8 cellular contexts compared by ENCODE assay signal in genomic region chr6:10954590-10955010, GRCh38.
DNase-seq lines count a peak whose midpoint lies in the region; ATAC-seq and TF ChIP-seq lines count a peak whose summit lies in the region.

No MANE protein-coding gene starts in this region.

- no peak overlapping the region for H3K4me3 ChIP-seq in GM23248
- no peak overlapping the region for H3K4me3 ChIP-seq in SU-DHL-6 (ENCODE audit: insufficient read depth, low read length, poor library complexity, severe bottlenecking)
- no peak overlapping the region for H3K4me3 ChIP-seq in adipocyte (ENCODE audit: low read length)
- no peak overlapping the region for H3K4me3 ChIP-seq in right atrium auricular region
- H3K4me3 ChIP-seq in gastrocnemius medialis = no peak overlapping the region

- H3K79me2 ChIP-seq in GM23248 (ENCODE audit: insufficient read depth) = no peaks in the 10 kb centered on the region
- H3K79me2 ChIP-seq in SU-DHL-6 (ENCODE audit: insufficient read depth, low read length) = no peaks in the 10 kb centered on the region

- no peak overlapping the region for H3K27ac ChIP-seq in GM23248
- H3K27ac ChIP-seq in SU-DHL-6 (ENCODE audit: low read depth, low read length) = no peak overlapping the region
- H3K27ac ChIP-seq in right atrium auricular region = no peak overlapping the region
- H3K27ac ChIP-seq in gastrocnemius medialis = no peak overlapping the region

- no peak overlapping the region for H3K9ac ChIP-seq in GM23248
- H3K9ac ChIP-seq in SU-DHL-6 (ENCODE audit: low read length) = no peak overlapping the region
- no peak overlapping the region for H3K9ac ChIP-seq in adipocyte (ENCODE audit: low read length)

- H3K4me1 ChIP-seq in GM23248 (ENCODE audit: insufficient read depth) = peaks cover 8% of the 10 kb centered on the region
- H3K4me1 ChIP-seq in adipocyte (ENCODE audit: control insufficient read depth, insufficient read depth, low read length) = peaks cover 4% of the 10 kb centered on the region
- no peaks in the 10 kb centered on the region for H3K4me1 ChIP-seq in right atrium auricular region
- H3K4me1 ChIP-seq in gastrocnemius medialis = no peaks in the 10 kb centered on the region

- in situ Hi-C loops in GM23248 (cut with MboI) (loop anchor here (5.0 to 25.0 kb wide), 2 partner anchors 113 to 533 kb away; no protein-coding TSS in a partner anchor), gastrocnemius medialis (cut with MboI; ENCODE audit: low sequenced_read_pairs in 4 of 4) (loop anchor here in 1 of 4 donors (5.0 kb wide), 1 partner anchor 118 kb away; no protein-coding TSS in a partner anchor)

- no peak for TF ChIP-seq POLR2A in gastrocnemius medialis (IDR thresholded peaks at IDR 0.05)

- H3K27me3 ChIP-seq in GM23248 (replicated peaks; ENCODE audit: insufficient read depth) (no peaks in the 10 kb centered on the region), SU-DHL-6 (ENCODE audit: low read length) (no peaks in the 10 kb centered on the region), adipocyte (replicated peaks; ENCODE audit: control insufficient read depth, insufficient read depth, low read length) (no peaks in the 10 kb centered on the region), right atrium auricular region (no peaks in the 10 kb centered on the region), gastrocnemius medialis (no peaks in the 10 kb centered on the region)

- intact Hi-C loops in gastrocnemius medialis (cut with DNase I; ENCODE audit: low total_unique reads) = loop anchor here (5.0 kb wide), 1 partner anchor 113 kb away; no protein-coding TSS in a partner anchor

- H3K9me3 ChIP-seq in GM23248 (ENCODE audit: low read depth) (no peaks in the 10 kb centered on the region), SU-DHL-6 (ENCODE audit: insufficient read depth, low read length) (no peaks in the 10 kb centered on the region), adipocyte (ENCODE audit: control insufficient read depth, low read length) (no peaks in the 10 kb centered on the region), right atrium auricular region (no peaks in the 10 kb centered on the region), gastrocnemius medialis (no peaks in the 10 kb centered on the region)

- H3F3A ChIP-seq in GM23248 (ENCODE audit: insufficient read depth) = no peaks in the 10 kb centered on the region
- H3F3A ChIP-seq in SU-DHL-6 (ENCODE audit: insufficient read depth) = no peaks in the 10 kb centered on the region

- peak; percentile 78 for DNase-seq in EH (ENCODE audit: low read depth)
- DNase-seq in GM23248 = peak; percentile 81
- DNase-seq in M059J (ENCODE audit: low read depth) = peak; percentile 84
- DNase-seq in adipocyte (ENCODE audit: low read depth) = peak; percentile 85
- peak; percentile 62 for DNase-seq in right atrium auricular region (ENCODE audit: low spot score)
- DNase-seq in gastrocnemius medialis = peak in 1 of 2 donors; percentile 12
- DNase-seq in SIG-M5 (lab: John Stamatoyannopoulos, UW) = no peak

- H3K36me3 ChIP-seq in GM23248 (ENCODE audit: low read depth) (no peaks in the 10 kb centered on the region), SU-DHL-6 (ENCODE audit: low read length) (no peaks in the 10 kb centered on the region), adipocyte (ENCODE audit: control insufficient read depth, insufficient read depth, low read length, severe bottlenecking) (no peaks in the 10 kb centered on the region), right atrium auricular region (no peaks in the 10 kb centered on the region), gastrocnemius medialis (no peaks in the 10 kb centered on the region)

- 40 to 44% methylated on average over 15 of the region's 15 CpGs for WGBS in GM23248 (ENCODE audit: low coverage in 1 of 2, low lambda C conversion rate in 2 of 2, missing lambda C conversion rate in 2 of 2), 2 experiments

- H3K9me2 ChIP-seq in GM23248 (ENCODE audit: insufficient read depth) (no peaks in the 10 kb centered on the region), SU-DHL-6 (replicated peaks; ENCODE audit: insufficient read depth, low read length) (no peaks in the 10 kb centered on the region)

- H3K4me2 ChIP-seq in GM23248 (ENCODE audit: unreplicated experiment) = no peak overlapping the region
- no peak overlapping the region for H3K4me2 ChIP-seq in SU-DHL-6 (ENCODE audit: low read depth, low read length, poor library complexity, severe bottlenecking)

- ATAC-seq in gastrocnemius medialis = no peak

- H2AFZ ChIP-seq in GM23248 (no peak overlapping the region), SU-DHL-6 (ENCODE audit: low read depth, low read length, severe bottlenecking) (peak overlapping the region; percentile 17)

- TF ChIP-seq CTCF in SU-DHL-6 (IDR thresholded peaks at IDR 0.05; ENCODE audit: insufficient read depth, low read length, poor library complexity, severe bottlenecking) (peak; percentile 99), right atrium auricular region (IDR thresholded peaks at IDR 0.05) (peak; percentile 38 to 73), gastrocnemius medialis (IDR thresholded peaks at IDR 0.05 in 4 of 5, conservative IDR thresholded peaks at IDR 0.05 in 1 of 5) (peak in 4 of 5 experiments; percentile 16 to 52 (median 44))

- H4K20me1 ChIP-seq in GM23248 (ENCODE audit: insufficient read depth) = no peaks in the 10 kb centered on the region
- H4K20me1 ChIP-seq in SU-DHL-6 (ENCODE audit: low read depth, low read length) = no peaks in the 10 kb centered on the region

Comparison
In these comparisons a context has a peak if more than half of its experiments do, and no peak if none do; other contexts are left out.
1. CTCF ChIP-seq: peak in every context shown above with its lines; median percentile 99 in SU-DHL-6; 56 in right atrium auricular region; 44 in gastrocnemius medialis.